ENCODE assay signal across 7 cellular contexts in genomic region chr11:57456960-57457642, GRCh38. TPM values are rescaled to one million over a fixed set of nuclear protein-coding genes. Genes with fewer than 3 reads are reported as not detected.
A peak's percentile ranks its signal among the peaks of the same experiment; 100 is the strongest.
DNase-seq lines count a peak whose midpoint lies in the region; ATAC-seq and TF ChIP-seq lines count a peak whose summit lies in the region.

No MANE protein-coding gene starts in this region.

- peak; percentile 62 for ATAC-seq in HG02571 (IDR thresholded peaks at IDR 0.05; ENCODE audit: unreplicated experiment)

- peak; percentile 68 for DNase-seq in NCI-H1092 treated with DMSO at 0.1 percent for 48 hours (lab: John Stamatoyannopoulos, UW)
- peak; percentile 58 for DNase-seq in T1000 (lab: John Stamatoyannopoulos, UW)
- peak; percentile 65 for DNase-seq in astrocyte of the cerebellum (ENCODE audit: low read depth)
- peak; percentile 15 to 90 (median 73) for DNase-seq in hypothalamus (lab: John Stamatoyannopoulos, UW)

- H3K9me3 ChIP-seq in skeletal muscle satellite cell (replicated peaks; ENCODE audit: low read length), result no peaks in the 10 kb centered on the region

- TF ChIP-seq CTCF in GM12875 (IDR thresholded peaks at IDR 0.05; ENCODE audit: borderline replicate concordance, insufficient read depth, low read depth, low read length) (peak; percentile 99), astrocyte of the cerebellum (IDR thresholded peaks at IDR 0.05; ENCODE audit: low read depth, low read length, missing control alignments) (peak; percentile 99)

- H3K4me1 ChIP-seq in skeletal muscle satellite cell (ENCODE audit: control insufficient read depth, insufficient read depth, low read length), result peaks cover 24% of the 10 kb centered on the region

- in situ Hi-C loops in astrocyte of the cerebellum (cut with HindIII; ENCODE audit: low sequenced_read_pairs), result no loop called here

- H3K36me3 ChIP-seq in skeletal muscle satellite cell (ENCODE audit: insufficient read depth, low read length), result no peaks in the 10 kb centered on the region

- peaks cover 56% of the 10 kb centered on the region for H3K27me3 ChIP-seq in skeletal muscle satellite cell (ENCODE audit: control insufficient read depth, insufficient read depth, low read length)

- H3K4me3 ChIP-seq in GM12875 (ENCODE audit: low read depth, low read length) (no peak overlapping the region), astrocyte of the cerebellum (ENCODE audit: low read depth, low read length) (no peak overlapping the region), skeletal muscle satellite cell (ENCODE audit: low read length) (no peak overlapping the region)

- peak overlapping the region; percentile 63 for H3K4me2 ChIP-seq in skeletal muscle satellite cell (ENCODE audit: low read length)

- H3K9ac ChIP-seq in skeletal muscle satellite cell (ENCODE audit: low read depth, low read length), result no peak overlapping the region

RNA-seq across cellular contexts. Expression of gene RTN4RL2, which starts 3.2 kb away (rescaled TPM):
- total RNA-seq in skeletal muscle satellite cell (2012; rRNA removed), result 0.51 TPM in 1 of 2 replicates, not detected in the other

RNA-seq across cellular contexts. Expression of gene SLC43A3, which starts 30.2 kb away (rescaled TPM):
- total RNA-seq in skeletal muscle satellite cell (2012; rRNA removed), result 83.4 and 140 TPM in 2 replicates

RNA-seq across cellular contexts. Expression of gene SLC43A1, which starts 58.4 kb away (rescaled TPM):
- 9.6 and 14.7 TPM in 2 replicates for total RNA-seq in skeletal muscle satellite cell (2012; rRNA removed)
